In genomic region chr6:125163811-125164210, GRCh38 we compare ENCODE assay signal across 10 cellular contexts.
"Had no signal": no experiment of that assay in that cellular context is flagged by ENCODE, and none has a peak within 500 bp of the region (broad histone marks: within the 10 kb centered on the region; RNA-seq: fewer than 3 reads in every experiment).

No MANE protein-coding gene starts in this region.

- H3K9me3 Mint-ChIP-seq: GM23338, HFFc6 had no signal

- FAIRE-seq: H1, HepG2 had no signal

- H3K9ac ChIP-seq: KMS-11 had no signal

- H3K9me3 ChIP-seq: HAP-1 had no signal

- H3K27ac ChIP-seq: HL-60, KMS-11 had no signal

- DNase-seq: H7, HFFc6, KBM-7 had no signal

- H3K27ac Mint-ChIP-seq: GM23338, HFFc6 had no signal

- H3K4me3 ChIP-seq: GM23338, HAP-1 had no signal

- H3K4me2 ChIP-seq: GM23338, KMS-11 had no signal

- ATAC-seq: GM23338, HCT116, HepG2 had no signal

- H3K4me1 ChIP-seq: HAP-1 had no signal

- H2AFZ ChIP-seq: GM23338 had no signal

- H3K36me3 ChIP-seq: HAP-1 had no signal

- H3K4me1 Mint-ChIP-seq: GM23338 had no signal

- H3K4me3 Mint-ChIP-seq: GM23338, HFFc6 had no signal
